Comparison of ENCODE assay signal across 29 cellular contexts in the genomic region with DNA sequence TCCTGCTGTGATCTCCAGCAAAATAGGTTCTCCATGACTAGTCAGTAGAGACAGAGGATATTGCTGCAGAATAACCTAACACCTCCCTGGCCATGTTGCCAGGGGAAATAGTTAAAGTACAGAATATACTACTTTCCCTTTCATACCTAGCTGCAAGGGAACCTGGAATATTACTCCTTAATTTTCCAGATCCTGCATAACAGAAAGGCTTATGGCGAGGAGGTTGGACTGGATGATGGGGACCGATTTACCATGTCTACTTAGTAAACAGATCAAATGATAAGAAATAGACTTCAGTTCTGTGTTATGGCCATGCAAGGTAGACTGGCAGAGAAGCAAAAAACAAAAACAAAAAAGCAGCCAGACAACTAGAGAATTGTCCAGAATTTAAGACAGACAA.
"Had no signal": no experiment of that assay in that cellular context is flagged by ENCODE, and none has a peak within 500 bp of the region (broad histone marks: within the 10 kb centered on the region; RNA-seq: fewer than 3 reads in every experiment).

No MANE protein-coding gene starts in this region.

- H3K27me3 ChIP-seq: esophagus squamous epithelium, heart right ventricle, neutrophil, tibial nerve, upper lobe of left lung had no signal

- H3K4me1 ChIP-seq: tibial nerve had no signal

- H3K27ac ChIP-seq: esophagus squamous epithelium, heart right ventricle, lower lobe of right lung, neutrophil, thoracic aorta, tibial nerve, upper lobe of left lung had no signal

- H3K4me2 ChIP-seq: smooth muscle cell had no signal

- FAIRE-seq: endometrium, pancreas, urothelium cell line had no signal

- H3K9me3 ChIP-seq: neutrophil, pancreas had no signal

- DNase-seq: cortex of kidney; effector memory CD8-positive, alpha-beta T cell; erythroblast; esophagus squamous epithelium; foreskin melanocyte; glutamatergic neuron; heart right ventricle; hypothalamus; immature natural killer cell; islet precursor cell; left ventricle myocardium superior; lower lobe of right lung; mucosa of descending colon; naive B cell; pancreas; stimulated activated CD4-positive, alpha-beta T cell treated with anti-CD3 and anti-CD28 coated beads, Interleukin-12 subunit alpha, Interleukin-12 subunit beta, amount 100 ng/mL, for 4 hours; stimulated activated CD4-positive, alpha-beta T cell treated with anti-CD3 and anti-CD28 coated beads, Interleukin-1b, Interleukin-23, amount 100 ng/mL, for 48 hours; stimulated activated CD4-positive, alpha-beta T cell treated with anti-CD3 and anti-CD28 coated beads, Interleukin-4, amount 100 ng/mL, for 1 hour; stimulated activated CD8-positive, alpha-beta memory T cell treated with anti-CD3 and anti-CD28 coated beads, Interleukin-4, amount 100 ng/mL, for 48 hours; stimulated activated naive CD4-positive, alpha-beta T cell; upper lobe of left lung had no signal

- H3K36me3 ChIP-seq: esophagus squamous epithelium, heart right ventricle, lower lobe of right lung, neutrophil, pancreas, thoracic aorta, tibial nerve, upper lobe of left lung had no signal

- H3K4me3 ChIP-seq: esophagus squamous epithelium, heart right ventricle, lower lobe of right lung, mucosa of descending colon, pancreas, smooth muscle cell, thoracic aorta, tibial nerve, upper lobe of left lung had no signal

- ATAC-seq: effector memory CD8-positive, alpha-beta T cell; heart right ventricle; left ventricle myocardium superior; lower lobe of right lung; mucosa of descending colon; natural killer cell treated with Interleukin-12 subunit alpha and Interleukin-12 subunit beta and Interleukin-15 and Interleukin-18, amount 100 ng/mL, for 72 hours; sciatic nerve had no signal
